ENCODE assay signal across 9 cellular contexts in genomic region chr17:57356722-57357391, GRCh38.
A peak's percentile ranks its signal among the peaks of the same experiment; 100 is the strongest.
DNase-seq lines count a peak whose midpoint lies in the region; ATAC-seq and TF ChIP-seq lines count a peak whose summit lies in the region.
"Had no signal": no experiment of that assay in that cellular context is flagged by ENCODE, and none has a peak within 500 bp of the region (broad histone marks: within the 10 kb centered on the region; RNA-seq: fewer than 3 reads in every experiment).

No MANE protein-coding gene starts in this region.

- H3K27me3 ChIP-seq in body of pancreas (no peaks in the 10 kb centered on the region), GM23248 (replicated peaks; ENCODE audit: insufficient read depth) (no peaks in the 10 kb centered on the region)

- H2AFZ ChIP-seq in GM23248: no peak overlapping the region

- no peak overlapping the region for H3K27ac Mint-ChIP-seq in endothelial cell (ENCODE audit: unreplicated experiment)
- H3K27ac Mint-ChIP-seq: dendritic cell treated with granulocyte-macrophage colony-stimulating factor and Interleukin-4, amounts not matched to agents 40 ng/mL and 50 ng/mL, for 4 days had no signal

- no peaks in the 10 kb centered on the region for H3K9me3 Mint-ChIP-seq in endothelial cell (ENCODE audit: unreplicated experiment)
- H3K9me3 Mint-ChIP-seq: dendritic cell treated with granulocyte-macrophage colony-stimulating factor and Interleukin-4, amounts not matched to agents 40 ng/mL and 50 ng/mL, for 4 days had no signal

- intact Hi-C loops in body of pancreas (cut with DNase I): no loop called here

- H3K4me1 ChIP-seq in body of pancreas: peaks cover 23% of the 10 kb centered on the region
- no peaks in the 10 kb centered on the region for H3K4me1 ChIP-seq in GM23248 (ENCODE audit: insufficient read depth)

- H3K36me3 ChIP-seq in body of pancreas (replicated peaks in 1 of 2; ENCODE audit: insufficient read depth in 1 of 2, low read depth in 2 of 2) (no peaks in the 10 kb centered on the region), GM23248 (ENCODE audit: low read depth) (no peaks in the 10 kb centered on the region)

- peaks cover 9% of the 10 kb centered on the region for H3K4me1 Mint-ChIP-seq in endothelial cell (ENCODE audit: unreplicated experiment)

- TF ChIP-seq POLR2A in body of pancreas (IDR thresholded peaks at IDR 0.05): no peak

- TF ChIP-seq CTCF in body of pancreas (IDR thresholded peaks at IDR 0.05) (no peak), endothelial cell (IDR thresholded peaks at IDR 0.05; ENCODE audit: unreplicated experiment) (no peak)

- H3K36me3 Mint-ChIP-seq in endothelial cell (ENCODE audit: low read depth, unreplicated experiment): no peaks in the 10 kb centered on the region

- no peaks in the 10 kb centered on the region for H3K9me3 ChIP-seq in body of pancreas
- H3K9me3 ChIP-seq in GM23248 (ENCODE audit: low read depth): no peaks in the 10 kb centered on the region

- H3K4me3 ChIP-seq in body of pancreas: no peak overlapping the region
- H3K4me3 ChIP-seq in GM23248: no peak overlapping the region

- in situ Hi-C loops in ACHN (cut with HindIII; ENCODE audit: low pct_ligation_motif_present, low pct_unique_long_range_greater_than_20kb, low sequenced_read_pairs): no loop called here
- in situ Hi-C loops in GM23248 (cut with MboI): no loop called here

- peak; percentile 40 for ATAC-seq in GM18873 (IDR thresholded peaks at IDR 0.05; ENCODE audit: low FRiP score, unreplicated experiment)
- peak; percentile 44 for ATAC-seq in HG03342 (IDR thresholded peaks at IDR 0.05; ENCODE audit: unreplicated experiment)
- peak; percentile 12 for ATAC-seq in body of pancreas

- peaks cover 1% of the 10 kb centered on the region for H3K27me3 Mint-ChIP-seq in endothelial cell (ENCODE audit: unreplicated experiment)

- no peaks in the 10 kb centered on the region for H3K9me2 ChIP-seq in GM23248 (ENCODE audit: insufficient read depth)

- H3K4me2 ChIP-seq in GM23248 (ENCODE audit: unreplicated experiment): no peak overlapping the region

- H4K20me1 ChIP-seq in GM23248 (ENCODE audit: insufficient read depth): no peaks in the 10 kb centered on the region

- H3K79me2 ChIP-seq in GM23248 (ENCODE audit: insufficient read depth): no peaks in the 10 kb centered on the region

- H3K27ac ChIP-seq in body of pancreas (peak overlapping the region; percentile 72 to 79 (median 78)), GM23248 (no peak overlapping the region)

- no peak overlapping the region for H3K4me3 Mint-ChIP-seq in endothelial cell (ENCODE audit: unreplicated experiment)
- H3K4me3 Mint-ChIP-seq: dendritic cell treated with granulocyte-macrophage colony-stimulating factor and Interleukin-4, amounts not matched to agents 40 ng/mL and 50 ng/mL, for 4 days had no signal

- H3K9ac ChIP-seq in GM23248: no peak overlapping the region

- WGBS in body of pancreas, 2 donors: 8 to 22% methylated on average over 14 to 16 of the region's 16 CpGs
- 78 to 86% methylated on average over 16 of the region's 16 CpGs for WGBS in GM23248 (ENCODE audit: low coverage in 1 of 2, low lambda C conversion rate in 2 of 2, missing lambda C conversion rate in 2 of 2), 2 experiments

- no peaks in the 10 kb centered on the region for H3F3A ChIP-seq in GM23248 (ENCODE audit: insufficient read depth)

- peak; percentile 31 for DNase-seq in ACHN
- DNase-seq in body of pancreas: no peak
- DNase-seq in nucleus accumbens (lab: John Stamatoyannopoulos, UW): peak in 39 of 56 donors; percentile 18 to 84 (median 53)
- no peak for DNase-seq in cortex of kidney (lab: John Stamatoyannopoulos, UW)
- no peak for DNase-seq in endothelial cell (ENCODE audit: low spot score)
- DNase-seq in GM23248: no peak

Comparison
In these comparisons a context has a peak if more than half of its experiments do, and no peak if none do; other contexts are left out.
1. DNase-seq: peak in ACHN (single experiment) and nucleus accumbens (39 of 56); none in body of pancreas (0 of 4), cortex of kidney (single experiment), endothelial cell (single experiment) and GM23248 (single experiment).
2. Peak in every context shown above with its lines, with median percentiles within 50 percentile points of each other: ATAC-seq.